In the genomic region with DNA sequence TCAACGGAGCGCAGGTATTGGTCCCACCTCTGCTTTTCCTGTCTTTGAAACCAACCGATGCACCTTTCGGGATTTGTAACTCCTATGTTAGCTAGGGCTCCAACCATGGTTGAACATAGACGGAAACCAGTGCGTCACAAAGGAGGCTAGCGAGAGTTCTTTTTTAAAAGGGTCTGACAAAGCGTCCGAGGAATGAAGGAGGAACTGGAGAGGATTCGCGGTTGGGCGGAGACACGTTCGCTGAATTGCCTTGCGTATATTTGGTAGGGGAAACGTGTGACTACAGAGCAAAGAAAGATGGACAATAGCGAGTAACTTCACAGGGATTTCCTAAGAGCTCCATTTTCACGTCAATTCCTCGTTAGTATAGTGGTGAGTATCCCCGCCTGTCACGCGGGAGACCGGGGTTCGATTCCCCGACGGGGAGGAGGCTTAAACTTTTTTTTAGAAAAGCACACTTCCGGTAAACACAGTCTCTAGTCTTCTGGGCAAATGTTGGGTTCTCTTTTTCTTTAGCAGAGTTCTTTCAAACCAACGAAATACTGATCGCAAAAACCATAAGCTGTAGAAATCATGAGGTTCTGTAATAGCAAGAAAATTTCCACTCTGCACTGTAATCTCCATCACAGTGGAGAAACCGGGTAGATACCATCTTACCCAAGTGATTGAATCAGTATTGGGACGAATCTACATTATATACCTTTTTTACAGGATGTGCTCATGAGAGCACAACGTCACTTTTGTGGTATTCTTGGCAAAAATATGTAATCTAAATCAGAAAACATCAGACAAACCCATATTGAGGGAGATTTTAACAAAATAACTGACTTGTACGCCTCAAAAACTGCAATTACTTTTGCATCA, we compare ENCODE assay signal across 8 cellular contexts. TPM values are rescaled to one million over a fixed set of nuclear protein-coding genes. Genes with fewer than 3 reads are reported as not detected.
DNase-seq lines count a peak whose midpoint lies in the region; ATAC-seq and TF ChIP-seq lines count a peak whose summit lies in the region.

No MANE protein-coding gene starts in this region.

- no peaks in the 10 kb centered on the region for H3K79me2 ChIP-seq in DOHH2 (ENCODE audit: control insufficient read depth, low read length)

- peaks cover 10% of the 10 kb centered on the region for H3K27me3 Mint-ChIP-seq in activated T-helper 1 cell treated with anti-CD3 and anti-CD28 coated beads, Interleukin-12 subunit alpha, Interleukin-12 subunit beta, Interleukin-2, Interleukin-4 antibody, amounts not matched to agents 30 ng/mL and 10 ng/mL and 1 ng/mL, durations not matched to agents 14 hours and 24 hours and 36 hours (ENCODE audit: insufficient read depth)
- peaks cover 23% of the 10 kb centered on the region for H3K27me3 Mint-ChIP-seq in nephron progenitor cell (ENCODE audit: low read depth, poor library complexity)

- peaks cover 24% of the 10 kb centered on the region for H3F3A ChIP-seq in DOHH2 (ENCODE audit: control insufficient read depth, insufficient read depth)

- H3K4me1 Mint-ChIP-seq in activated T-helper 1 cell treated with anti-CD3 and anti-CD28 coated beads, Interleukin-12 subunit alpha, Interleukin-12 subunit beta, Interleukin-2, Interleukin-4 antibody, amounts not matched to agents 30 ng/mL and 10 ng/mL and 1 ng/mL, durations not matched to agents 14 hours and 24 hours and 36 hours (ENCODE audit: low read depth): no peaks in the 10 kb centered on the region
- H3K4me1 Mint-ChIP-seq in nephron progenitor cell: no peaks in the 10 kb centered on the region

- H4K20me1 ChIP-seq in DOHH2 (ENCODE audit: control insufficient read depth, insufficient read depth, low read depth, low read length): no peaks in the 10 kb centered on the region

- TF ChIP-seq POLR2A in stomach (IDR thresholded peaks at IDR 0.05): no peak

- H3K9me3 ChIP-seq in DOHH2 (ENCODE audit: control insufficient read depth, insufficient read depth, low read length) (no peaks in the 10 kb centered on the region), stomach (no peaks in the 10 kb centered on the region)

- no peak for TF ChIP-seq CTCF in DOHH2 (IDR thresholded peaks at IDR 0.05; ENCODE audit: low read depth, low read length, poor library complexity, severe bottlenecking)
- no peak for TF ChIP-seq CTCF in nephron progenitor cell (IDR thresholded peaks at IDR 0.05)
- no peak for TF ChIP-seq CTCF in stomach (IDR thresholded peaks at IDR 0.05)

- no peak overlapping the region for H3K4me3 Mint-ChIP-seq in activated T-helper 1 cell treated with anti-CD3 and anti-CD28 coated beads, Interleukin-12 subunit alpha, Interleukin-12 subunit beta, Interleukin-2, Interleukin-4 antibody, amounts not matched to agents 30 ng/mL and 10 ng/mL and 1 ng/mL, durations not matched to agents 14 hours and 24 hours and 36 hours
- H3K4me3 Mint-ChIP-seq in nephron progenitor cell: no peak overlapping the region

- no peaks in the 10 kb centered on the region for H3K36me3 Mint-ChIP-seq in activated T-helper 1 cell treated with anti-CD3 and anti-CD28 coated beads, Interleukin-12 subunit alpha, Interleukin-12 subunit beta, Interleukin-2, Interleukin-4 antibody, amounts not matched to agents 30 ng/mL and 10 ng/mL and 1 ng/mL, durations not matched to agents 14 hours and 24 hours and 36 hours (ENCODE audit: low read depth)
- no peaks in the 10 kb centered on the region for H3K36me3 Mint-ChIP-seq in nephron progenitor cell (ENCODE audit: low read depth)

- intact Hi-C loops in activated T-helper 1 cell treated with anti-CD3 and anti-CD28 coated beads, Interleukin-12 subunit alpha, Interleukin-12 subunit beta, Interleukin-2, Interleukin-4 antibody, amounts not matched to agents 30 ng/mL and 10 ng/mL and 1 ng/mL, durations not matched to agents 14 hours and 24 hours and 36 hours (cut with micrococcal nuclease): loop anchor here (1.0 to 10.0 kb wide), 18 partner anchors 8 to 1463 kb away; a partner anchor contains a TSS
- intact Hi-C loops in stomach (cut with DNase I; ENCODE audit: low total_unique reads): no loop called here

- peak; percentile 52 for ATAC-seq in GM21737 (IDR thresholded peaks at IDR 0.05; ENCODE audit: unreplicated experiment)

- H3K27ac Mint-ChIP-seq in activated T-helper 1 cell treated with anti-CD3 and anti-CD28 coated beads, Interleukin-12 subunit alpha, Interleukin-12 subunit beta, Interleukin-2, Interleukin-4 antibody, amounts not matched to agents 30 ng/mL and 10 ng/mL and 1 ng/mL, durations not matched to agents 14 hours and 24 hours and 36 hours: no peak overlapping the region
- no peak overlapping the region for H3K27ac Mint-ChIP-seq in nephron progenitor cell

- H3K4me3 ChIP-seq in DOHH2 (ENCODE audit: low read length) (peak overlapping the region; percentile 94), stomach (peak overlapping the region; percentile 49 to 79 (median 62))

- WGBS in stomach, 5 donors: 4 to 5% (median 4%) methylated on average over 33 of the region's 33 CpGs

- H3K27ac ChIP-seq in DOHH2 (ENCODE audit: low read depth, low read length): peak overlapping the region; percentile 81
- peak overlapping the region; percentile 88 to 99 (median 96) for H3K27ac ChIP-seq in stomach

- no peaks in the 10 kb centered on the region for H3K9me3 Mint-ChIP-seq in activated T-helper 1 cell treated with anti-CD3 and anti-CD28 coated beads, Interleukin-12 subunit alpha, Interleukin-12 subunit beta, Interleukin-2, Interleukin-4 antibody, amounts not matched to agents 30 ng/mL and 10 ng/mL and 1 ng/mL, durations not matched to agents 14 hours and 24 hours and 36 hours
- H3K9me3 Mint-ChIP-seq in nephron progenitor cell: peaks cover 14% of the 10 kb centered on the region

- TF ChIP-seq EP300 in stomach (IDR thresholded peaks at IDR 0.05): no peak

- H3K27me3 ChIP-seq in DOHH2 (ENCODE audit: control insufficient read depth, low read length) (no peaks in the 10 kb centered on the region), stomach (no peaks in the 10 kb centered on the region)

- H3K36me3 ChIP-seq in DOHH2 (ENCODE audit: control insufficient read depth, low read length) (peaks cover 3% of the 10 kb centered on the region; the same call in 1 of the 2 replicates), stomach (no peaks in the 10 kb centered on the region)

- peak; percentile 95 for DNase-seq in KBM-7
- peak; percentile 96 for DNase-seq in RKO (ENCODE audit: low spot score)
- peak; percentile 81 for DNase-seq in activated T-helper 1 cell treated with anti-CD3 and anti-CD28 coated beads, Interleukin-12 subunit alpha, Interleukin-12 subunit beta, Interleukin-2, Interleukin-4 antibody, amounts not matched to agents 30 ng/mL and 10 ng/mL and 1 ng/mL, durations not matched to agents 14 hours and 24 hours and 36 hours (ENCODE audit: low spot score)
- peak; percentile 97 for DNase-seq in fibroblast of peridontal ligament (ENCODE audit: extremely low read depth)
- DNase-seq in nephron progenitor cell: peak; percentile 85
- DNase-seq in stomach: peak; percentile 63

- in situ Hi-C loops in KBM-7 (cut with MboI; ENCODE audit: low pct_unique_long_range_greater_than_20kb, low sequenced_read_pairs): no loop called here

- H3K4me2 ChIP-seq in DOHH2 (ENCODE audit: low read length): peak overlapping the region; percentile 92

- H3K4me1 ChIP-seq in DOHH2 (ENCODE audit: control insufficient read depth, low read length) (peaks cover 21% of the 10 kb centered on the region), stomach (peaks cover 0 to 21% (median 12%) of the 10 kb centered on the region in 4 donors)

- H3K9me2 ChIP-seq in DOHH2 (replicated peaks; ENCODE audit: control insufficient read depth, low read length): no peaks in the 10 kb centered on the region

RNA-seq across cellular contexts. Expression of a gene that starts 6.6 kb away (rescaled TPM):
- 7.6 and 8.0 TPM in 2 replicates for total RNA-seq in activated T-helper 1 cell treated with anti-CD3 and anti-CD28 coated beads, Interleukin-12 subunit alpha, Interleukin-12 subunit beta, Interleukin-2, Interleukin-4 antibody, amounts not matched to agents 30 ng/mL and 10 ng/mL and 1 ng/mL, durations not matched to agents 14 hours and 24 hours and 36 hours
- 10 to 100 TPM in 2 of 5 donors, 1 to 10 TPM in 2, not detected in 1; 4.5 to 21.0 (median 8.5) TPM for total RNA-seq in stomach
- polyA plus RNA-seq in stomach: 1 to 10 TPM; 1.8 to 4.0 (median 2.2) TPM

Comparison
In these comparisons a context has a peak if more than half of its experiments do, and no peak if none do; other contexts are left out.
1. Peak in every context shown above with its lines: DNase-seq, ATAC-seq, H3K4me3 ChIP-seq and H3K27ac ChIP-seq.